ENCODE assay signal across 14 cellular contexts in the genomic region with DNA sequence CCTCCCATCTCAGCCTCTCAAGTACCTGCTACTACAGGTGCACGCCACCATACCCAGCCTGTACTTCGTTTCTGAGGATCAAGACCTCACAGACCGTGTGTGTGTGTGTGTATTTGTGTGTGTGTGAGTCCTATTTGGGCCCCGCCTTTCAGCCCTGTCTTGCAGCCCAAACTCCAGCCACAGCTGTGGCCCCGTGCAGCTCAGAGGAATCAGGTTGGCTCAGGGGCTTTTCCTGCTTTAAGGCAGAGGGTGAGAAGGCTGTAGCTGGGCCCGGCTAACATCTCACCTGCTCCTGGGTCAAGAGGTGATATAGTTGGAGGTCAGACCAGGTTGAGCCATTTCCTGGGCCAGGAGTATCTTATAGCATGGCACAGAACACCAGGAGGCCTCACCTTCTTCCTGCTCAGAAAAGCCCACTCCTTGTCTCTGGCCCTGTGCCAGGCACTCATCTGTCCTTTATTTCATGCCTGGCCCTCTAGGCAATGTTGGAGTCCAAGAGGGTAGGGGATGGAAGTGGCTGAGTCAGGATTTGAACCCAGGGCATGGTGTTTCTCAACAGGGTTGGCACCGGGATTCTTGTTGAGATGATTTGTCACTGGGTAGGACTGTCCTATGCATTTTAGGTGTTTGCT. TPM values are rescaled to one million over a fixed set of nuclear protein-coding genes. Genes with fewer than 3 reads are reported as not detected.
DNase-seq lines count a peak whose midpoint lies in the region; ATAC-seq and TF ChIP-seq lines count a peak whose summit lies in the region.
"Had no signal": no experiment of that assay in that cellular context is flagged by ENCODE, and none has a peak within 500 bp of the region (broad histone marks: within the 10 kb centered on the region; RNA-seq: fewer than 3 reads in every experiment).

No MANE protein-coding gene starts in this region.

- peak overlapping the region; percentile 72 for H3K27ac Mint-ChIP-seq in activated naive CD8-positive, alpha-beta T cell treated with anti-CD3 and anti-CD28 coated beads, Interleukin-2, amount 10 ng/mL, durations not matched to agents 7 days and 5 days
- H3K27ac Mint-ChIP-seq in activated naive CD8-positive, alpha-beta T cell treated with anti-CD3 and anti-CD28 coated beads for 36 hours: no peak overlapping the region
- peak overlapping the region in 2 of 3 donors; percentile 59 to 81 for H3K27ac Mint-ChIP-seq in IgD-negative memory B cell
- H3K27ac Mint-ChIP-seq in central memory CD8-positive, alpha-beta T cell (ENCODE audit: low read depth): peak overlapping the region; percentile 76
- H3K27ac Mint-ChIP-seq: nephron progenitor cell had no signal

- H3K4me1 Mint-ChIP-seq in activated naive CD8-positive, alpha-beta T cell treated with anti-CD3 and anti-CD28 coated beads, Interleukin-2, amount 10 ng/mL, durations not matched to agents 7 days and 5 days: peaks cover 69% of the 10 kb centered on the region
- H3K4me1 Mint-ChIP-seq in activated naive CD8-positive, alpha-beta T cell treated with anti-CD3 and anti-CD28 coated beads for 36 hours: peaks cover 58% of the 10 kb centered on the region
- peaks cover 21 to 38% (median 21%) of the 10 kb centered on the region in 3 donors for H3K4me1 Mint-ChIP-seq in IgD-negative memory B cell
- peaks cover 57% of the 10 kb centered on the region for H3K4me1 Mint-ChIP-seq in central memory CD8-positive, alpha-beta T cell

- H4K20me1 ChIP-seq in osteoblast (ENCODE audit: insufficient read depth, low read length): peaks cover 7% of the 10 kb centered on the region

- no peak for ATAC-seq in activated naive CD8-positive, alpha-beta T cell treated with anti-CD3 and anti-CD28 coated beads, Interleukin-2, amount 10 ng/mL, durations not matched to agents 7 days and 5 days (ENCODE audit: low read depth)
- ATAC-seq in central memory CD8-positive, alpha-beta T cell (replicated peaks; ENCODE audit: extremely low read depth, poor library complexity, severe bottlenecking): no peak
- ATAC-seq in GM19455 (IDR thresholded peaks at IDR 0.05; ENCODE audit: unreplicated experiment): no peak

- no peak overlapping the region for H3K4me2 ChIP-seq in osteoblast (ENCODE audit: insufficient read depth, low read length)

- no peaks in the 10 kb centered on the region for H3K9me3 ChIP-seq in osteoblast (ENCODE audit: low read depth, low read length)
- H3K9me3 ChIP-seq: transverse colon had no signal

- no peak overlapping the region for H3K4me3 Mint-ChIP-seq in activated naive CD8-positive, alpha-beta T cell treated with anti-CD3 and anti-CD28 coated beads, Interleukin-2, amount 10 ng/mL, durations not matched to agents 7 days and 5 days
- no peak overlapping the region for H3K4me3 Mint-ChIP-seq in activated naive CD8-positive, alpha-beta T cell treated with anti-CD3 and anti-CD28 coated beads for 36 hours
- H3K4me3 Mint-ChIP-seq in IgD-negative memory B cell: peak overlapping the region in 3 of 4 donors; percentile 4 to 87 (median 17)
- no peak overlapping the region for H3K4me3 Mint-ChIP-seq in central memory CD8-positive, alpha-beta T cell

- H3K36me3 ChIP-seq in osteoblast (ENCODE audit: insufficient read depth, low read length): peaks cover 10% of the 10 kb centered on the region

- no peak for TF ChIP-seq CTCF in osteoblast (IDR thresholded peaks at IDR 0.05; ENCODE audit: extremely low read depth, low read depth, low read length)

- DNase-seq in activated naive CD8-positive, alpha-beta T cell treated with anti-CD3 and anti-CD28 coated beads, Interleukin-2, amount 10 ng/mL, durations not matched to agents 7 days and 5 days: no peak
- no peak for DNase-seq in activated naive CD8-positive, alpha-beta T cell treated with anti-CD3 and anti-CD28 coated beads for 36 hours
- no peak for DNase-seq in central memory CD8-positive, alpha-beta T cell (ENCODE audit: low spot score in 2 of 2)
- DNase-seq in osteoblast (ENCODE audit: insufficient read length, low spot score, missing footprints): peak; percentile 58
- no peak for DNase-seq in HEK293T (ENCODE audit: extremely low spot score)
- no peak for DNase-seq in A172 (ENCODE audit: low spot score)
- DNase-seq: DMS153, foreskin keratinocyte had no signal

- no peaks in the 10 kb centered on the region for H3K9me3 Mint-ChIP-seq in activated naive CD8-positive, alpha-beta T cell treated with anti-CD3 and anti-CD28 coated beads, Interleukin-2, amount 10 ng/mL, durations not matched to agents 7 days and 5 days
- H3K9me3 Mint-ChIP-seq in activated naive CD8-positive, alpha-beta T cell treated with anti-CD3 and anti-CD28 coated beads for 36 hours: no peaks in the 10 kb centered on the region
- H3K9me3 Mint-ChIP-seq in IgD-negative memory B cell: no peaks in the 10 kb centered on the region
- H3K9me3 Mint-ChIP-seq in central memory CD8-positive, alpha-beta T cell: no peaks in the 10 kb centered on the region
- H3K9me3 Mint-ChIP-seq: nephron progenitor cell had no signal

- no peak overlapping the region for H3K27ac ChIP-seq in osteoblast (ENCODE audit: low read depth, low read length)
- H3K27ac ChIP-seq: foreskin keratinocyte, GM23248 had no signal

- no peak overlapping the region for H3K4me3 ChIP-seq in osteoblast (ENCODE audit: insufficient read depth, low read length)
- H3K4me3 ChIP-seq: GM23248, transverse colon had no signal

- CTCF ChIA-PET in HEK293T (lab: Yijun Ruan, JAX): interaction anchor here (0.5 to 1.2 kb wide), 15 partner anchors 10 to 1429 kb away, joined by 3 to 6 read pairs (median 3); a partner anchor contains a TSS

- H2AFZ ChIP-seq in osteoblast (ENCODE audit: low read length): no peak overlapping the region

- no peaks in the 10 kb centered on the region for H3K27me3 Mint-ChIP-seq in activated naive CD8-positive, alpha-beta T cell treated with anti-CD3 and anti-CD28 coated beads, Interleukin-2, amount 10 ng/mL, durations not matched to agents 7 days and 5 days
- no peaks in the 10 kb centered on the region for H3K27me3 Mint-ChIP-seq in activated naive CD8-positive, alpha-beta T cell treated with anti-CD3 and anti-CD28 coated beads for 36 hours
- no peaks in the 10 kb centered on the region for H3K27me3 Mint-ChIP-seq in IgD-negative memory B cell
- H3K27me3 Mint-ChIP-seq in central memory CD8-positive, alpha-beta T cell: no peaks in the 10 kb centered on the region

- peaks cover 29% of the 10 kb centered on the region for H3K79me2 ChIP-seq in osteoblast (ENCODE audit: insufficient read depth, low read length)

- POLR2A ChIA-PET in activated naive CD8-positive, alpha-beta T cell treated with anti-CD3 and anti-CD28 coated beads, Interleukin-2, amount 10 ng/mL, durations not matched to agents 7 days and 5 days (lab: Charles Lee): interaction anchor here (0.6 to 2.3 kb wide), 5 partner anchors 16 to 1389 kb away, joined by 3 to 10 read pairs (median 7); a partner anchor contains a TSS
- POLR2A ChIA-PET in HEK293T (lab: Yijun Ruan, JAX): interaction anchor here (1.8 kb wide), 1 partner anchor 30 kb away, joined by 11 read pairs; a partner anchor contains a TSS

- H3K4me1 ChIP-seq in osteoblast (ENCODE audit: insufficient read depth, low read length): peaks cover 24% of the 10 kb centered on the region

- peaks cover 21% of the 10 kb centered on the region for H3K36me3 Mint-ChIP-seq in activated naive CD8-positive, alpha-beta T cell treated with anti-CD3 and anti-CD28 coated beads, Interleukin-2, amount 10 ng/mL, durations not matched to agents 7 days and 5 days
- peaks cover 25% of the 10 kb centered on the region for H3K36me3 Mint-ChIP-seq in activated naive CD8-positive, alpha-beta T cell treated with anti-CD3 and anti-CD28 coated beads for 36 hours
- no peaks in the 10 kb centered on the region for H3K36me3 Mint-ChIP-seq in IgD-negative memory B cell
- H3K36me3 Mint-ChIP-seq in central memory CD8-positive, alpha-beta T cell (ENCODE audit: insufficient read depth): peaks cover 16% of the 10 kb centered on the region

- no peaks in the 10 kb centered on the region for H3K27me3 ChIP-seq in osteoblast (ENCODE audit: insufficient read depth, low read length)
- H3K27me3 ChIP-seq: foreskin keratinocyte, transverse colon had no signal

TF ChIP-seq in HEK293T, 16 proteins besides CTCF, POLR2A, EP300 and RAD21:
- TF ChIP-seq BHLHE40 (IDR thresholded peaks at IDR 0.05; ENCODE audit: borderline replicate concordance) (no peak), SP1 (IDR thresholded peaks at IDR 0.05) (no peak), SUZ12 (IDR thresholded peaks at IDR 0.05) (no peak), FOXK2 (IDR thresholded peaks at IDR 0.05) (no peak), FOXM1 (IDR thresholded peaks at IDR 0.05; ENCODE audit: borderline replicate concordance) (no peak)

RNA-seq across cellular contexts. Expression of a gene that starts 1.6 kb away (rescaled TPM):
- total RNA-seq in activated naive CD8-positive, alpha-beta T cell treated with anti-CD3 and anti-CD28 coated beads, Interleukin-2, amount 10 ng/mL, durations not matched to agents 7 days and 5 days: 100 to 1,000 TPM; 158 to 165 TPM
- total RNA-seq in activated naive CD8-positive, alpha-beta T cell treated with anti-CD3 and anti-CD28 coated beads for 36 hours: 10 to 100 TPM; 47.4 to 54.8 TPM
- 58.1 TPM for polyA plus RNA-seq in IgD-negative memory B cell
- 35.1 and 36.5 TPM in 2 replicates for total RNA-seq in osteoblast
- 2.4 and 3.6 TPM in 2 replicates for total RNA-seq in A172 (2014; rRNA removed; shearing (Covaris generic))

RNA-seq across cellular contexts. Expression of a gene that starts 29.9 kb away (rescaled TPM):
- 100 to 1,000 TPM; 183 to 198 TPM for total RNA-seq in activated naive CD8-positive, alpha-beta T cell treated with anti-CD3 and anti-CD28 coated beads, Interleukin-2, amount 10 ng/mL, durations not matched to agents 7 days and 5 days
- total RNA-seq in activated naive CD8-positive, alpha-beta T cell treated with anti-CD3 and anti-CD28 coated beads for 36 hours: 100 to 1,000 TPM; 599 to 600 TPM
- polyA plus RNA-seq in IgD-negative memory B cell: 70.6 TPM
- total RNA-seq in osteoblast: 40.9 and 42.4 TPM in 2 replicates
- total RNA-seq in A172 (2014; rRNA removed; shearing (Covaris generic)): 98.5 and 106 TPM in 2 replicates

RNA-seq across cellular contexts. Expression of a gene that starts 47.1 kb away (rescaled TPM):
- total RNA-seq in activated naive CD8-positive, alpha-beta T cell treated with anti-CD3 and anti-CD28 coated beads, Interleukin-2, amount 10 ng/mL, durations not matched to agents 7 days and 5 days: not detected
- not detected for total RNA-seq in activated naive CD8-positive, alpha-beta T cell treated with anti-CD3 and anti-CD28 coated beads for 36 hours
- not detected for polyA plus RNA-seq in IgD-negative memory B cell
- total RNA-seq in osteoblast: not detected in 2 replicates
- total RNA-seq in A172 (2014; rRNA removed; shearing (Covaris generic)): not detected in 2 replicates
- total RNA-seq: foreskin keratinocyte, GM23248, liver, transverse colon had no signal
- polyA plus RNA-seq: foreskin keratinocyte, GM23248, liver had no signal

Comparison
In these comparisons a context has a peak if more than half of its experiments do, and no peak if none do; other contexts are left out.
1. H3K4me3 Mint-ChIP-seq: peak in IgD-negative memory B cell (3 of 4); none in activated naive CD8-positive, alpha-beta T cell treated with anti-CD3 and anti-CD28 coated beads, Interleukin-2, amount 10 ng/mL, durations not matched to agents 7 days and 5 days (single experiment), activated naive CD8-positive, alpha-beta T cell treated with anti-CD3 and anti-CD28 coated beads for 36 hours (single experiment) and central memory CD8-positive, alpha-beta T cell (single experiment).